16 cellular contexts compared by ENCODE assay signal in genomic region chr1:198173832-198174231, GRCh38. TPM values are rescaled to one million over a fixed set of nuclear protein-coding genes. Genes with fewer than 3 reads are reported as not detected.
DNase-seq lines count a peak whose midpoint lies in the region; ATAC-seq, FAIRE-seq and TF ChIP-seq lines count a peak whose summit lies in the region.
"Had no signal": no experiment of that assay in that cellular context is flagged by ENCODE, and none has a peak within 500 bp of the region (broad histone marks: within the 10 kb centered on the region; RNA-seq: fewer than 3 reads in every experiment).

No MANE protein-coding gene starts in this region.

- no peak for TF ChIP-seq CTCF in D721Med (IDR thresholded peaks at IDR 0.05; ENCODE audit: insufficient read depth, missing control alignments)

- no peaks in the 10 kb centered on the region for H3K27me3 Mint-ChIP-seq in T-helper 2 cell treated with Interferon-gamma antibody and Interleukin-4, amounts not matched to agents 5 μg/mL and 100 μg/mL, for 36 hours (ENCODE audit: low read depth)
- H3K27me3 Mint-ChIP-seq in activated naive CD8-positive, alpha-beta T cell = no peaks in the 10 kb centered on the region
- H3K27me3 Mint-ChIP-seq in natural killer cell treated with Interleukin-12 subunit alpha and Interleukin-12 subunit beta and Interleukin-15 and Interleukin-18, amount 100 ng/mL, for 72 hours = no peaks in the 10 kb centered on the region

- no peak for ATAC-seq in natural killer cell treated with Interleukin-12 subunit alpha and Interleukin-12 subunit beta and Interleukin-15 and Interleukin-18, amount 100 ng/mL, for 72 hours
- ATAC-seq: psoas muscle had no signal

- H3K4me3 ChIP-seq in Jurkat, Clone E6-1 (ENCODE audit: low read length) = peak overlapping the region; percentile 28
- H3K4me3 ChIP-seq: BLaER1, MG63, psoas muscle, skin epidermis, thoracic aorta had no signal

- no peak overlapping the region for H3K27ac Mint-ChIP-seq in T-helper 2 cell treated with Interferon-gamma antibody and Interleukin-4, amounts not matched to agents 5 μg/mL and 100 μg/mL, for 36 hours
- peak overlapping the region; percentile 93 for H3K27ac Mint-ChIP-seq in activated naive CD8-positive, alpha-beta T cell
- H3K27ac Mint-ChIP-seq in natural killer cell treated with Interleukin-12 subunit alpha and Interleukin-12 subunit beta and Interleukin-15 and Interleukin-18, amount 100 ng/mL, for 72 hours = peak overlapping the region; percentile 81 to 86

- FAIRE-seq in D721Med (lab: Jason Lieb, UNC) = no peak
- FAIRE-seq: colon, H1 had no signal

- peak overlapping the region; percentile 51 for H3K4me3 Mint-ChIP-seq in T-helper 2 cell treated with Interferon-gamma antibody and Interleukin-4, amounts not matched to agents 5 μg/mL and 100 μg/mL, for 36 hours
- H3K4me3 Mint-ChIP-seq in activated naive CD8-positive, alpha-beta T cell = peak overlapping the region; percentile 75
- peak overlapping the region; percentile 68 for H3K4me3 Mint-ChIP-seq in natural killer cell treated with Interleukin-12 subunit alpha and Interleukin-12 subunit beta and Interleukin-15 and Interleukin-18, amount 100 ng/mL, for 72 hours

- peaks cover 70% of the 10 kb centered on the region for H3K4me1 Mint-ChIP-seq in T-helper 2 cell treated with Interferon-gamma antibody and Interleukin-4, amounts not matched to agents 5 μg/mL and 100 μg/mL, for 36 hours (ENCODE audit: low read depth)
- H3K4me1 Mint-ChIP-seq in activated naive CD8-positive, alpha-beta T cell (ENCODE audit: low read depth) = peaks cover 90% of the 10 kb centered on the region
- peaks cover 54 to 78% of the 10 kb centered on the region in 2 donors for H3K4me1 Mint-ChIP-seq in natural killer cell treated with Interleukin-12 subunit alpha and Interleukin-12 subunit beta and Interleukin-15 and Interleukin-18, amount 100 ng/mL, for 72 hours (ENCODE audit: low read depth in 2 of 2)

- peaks cover 6% of the 10 kb centered on the region for H3K36me3 Mint-ChIP-seq in T-helper 2 cell treated with Interferon-gamma antibody and Interleukin-4, amounts not matched to agents 5 μg/mL and 100 μg/mL, for 36 hours (ENCODE audit: low read depth)
- H3K36me3 Mint-ChIP-seq in activated naive CD8-positive, alpha-beta T cell = peaks cover 4% of the 10 kb centered on the region
- peaks cover 7% of the 10 kb centered on the region for H3K36me3 Mint-ChIP-seq in natural killer cell treated with Interleukin-12 subunit alpha and Interleukin-12 subunit beta and Interleukin-15 and Interleukin-18, amount 100 ng/mL, for 72 hours

- no peak for DNase-seq in T-helper 2 cell treated with Interferon-gamma antibody and Interleukin-4, amounts not matched to agents 5 μg/mL and 100 μg/mL, for 36 hours (ENCODE audit: low spot score)
- DNase-seq in T-helper 2 cell (no peak), NCI-H2227 treated with DMSO at 0.1 percent for 48 hours (lab: John Stamatoyannopoulos, UW) (no peak), D721Med (ENCODE audit: insufficient read length, low spot score) (no peak)
- DNase-seq in Jurkat, Clone E6-1 (ENCODE audit: low read depth, low spot score) = no peak
- DNase-seq in natural killer cell treated with Interleukin-12 subunit alpha and Interleukin-12 subunit beta and Interleukin-15 and Interleukin-18, amount 100 ng/mL, for 72 hours (ENCODE audit: low spot score) = no peak
- DNase-seq in activated effector memory CD4-positive, alpha-beta T cell treated with Interleukin-2 at 50 U/mL for 16 hours = no peak
- DNase-seq: DMS79, MG63, psoas muscle had no signal

- no peaks in the 10 kb centered on the region for H3K9me3 Mint-ChIP-seq in T-helper 2 cell treated with Interferon-gamma antibody and Interleukin-4, amounts not matched to agents 5 μg/mL and 100 μg/mL, for 36 hours
- no peaks in the 10 kb centered on the region for H3K9me3 Mint-ChIP-seq in activated naive CD8-positive, alpha-beta T cell (ENCODE audit: low read depth)
- peaks cover 3% of the 10 kb centered on the region for H3K9me3 Mint-ChIP-seq in natural killer cell treated with Interleukin-12 subunit alpha and Interleukin-12 subunit beta and Interleukin-15 and Interleukin-18, amount 100 ng/mL, for 72 hours

RNA-seq across cellular contexts. Expression of gene NEK7, which starts 17.0 kb away (rescaled TPM):
- polyA plus RNA-seq in Jurkat, Clone E6-1 (2012; ENCODE audit: insufficient read depth, insufficient read length) = 120 TPM
- total RNA-seq in natural killer cell treated with Interleukin-12 subunit alpha and Interleukin-12 subunit beta and Interleukin-15 and Interleukin-18, amount 100 ng/mL, for 72 hours = 100 to 1,000 TPM in 1 of 2 donors, 10 to 100 TPM in 1; 80.0 to 108 TPM
